Comparison of ENCODE assay signal across 8 cellular contexts in genomic region chr1:153749408-153750005, GRCh38. TPM values are rescaled to one million over a fixed set of nuclear protein-coding genes. Genes with fewer than 3 reads are reported as not detected.
DNase-seq lines count a peak whose midpoint lies in the region; ATAC-seq and TF ChIP-seq lines count a peak whose summit lies in the region.

No MANE protein-coding gene starts in this region.

- H2AFZ ChIP-seq in PC-3 (ENCODE audit: low read length), result no peak overlapping the region
- no peak overlapping the region for H2AFZ ChIP-seq in neural cell (ENCODE audit: low read depth, low read length)

- no peaks in the 10 kb centered on the region for H4K20me1 ChIP-seq in PC-3 (ENCODE audit: low read length)
- no peaks in the 10 kb centered on the region for H4K20me1 ChIP-seq in neural cell (ENCODE audit: insufficient read depth)

- TF ChIP-seq RAD21 in neural cell (conservative IDR thresholded peaks at IDR 0.05), result peak; percentile 85

- CTCF ChIA-PET in CD8-positive, alpha-beta T cell (lab: Charles Lee), result interaction anchor here (0.7 to 4.2 kb wide), 10 partner anchors 23 to 240 kb away, joined by 3 to 19 read pairs (median 4); partner anchors contain the start of gene NPR1
- CTCF ChIA-PET in PC-3 (lab: Charles Lee), result no interaction called here

- no peak overlapping the region for H3K27ac Mint-ChIP-seq in CD8-positive, alpha-beta T cell

- no peaks in the 10 kb centered on the region for H3F3A ChIP-seq in PC-3 (ENCODE audit: low read length, unreplicated experiment)
- H3F3A ChIP-seq in neural cell (ENCODE audit: insufficient read depth, low read length, poor library complexity, severe bottlenecking), result no peaks in the 10 kb centered on the region

- H3K27me3 ChIP-seq in CD8-positive, alpha-beta T cell (ENCODE audit: insufficient read depth, low read length), result no peaks in the 10 kb centered on the region
- H3K27me3 ChIP-seq in PC-3 (ENCODE audit: low read length), result no peaks in the 10 kb centered on the region
- H3K27me3 ChIP-seq in neural cell (ENCODE audit: insufficient read depth, low read depth, low read length), result no peaks in the 10 kb centered on the region

- intact Hi-C loops in CD8-positive, alpha-beta T cell (cut with DNase I, micrococcal nuclease), result loop anchor here (1.0 to 5.0 kb wide), 5 partner anchors 72 to 397 kb away; no protein-coding TSS in a partner anchor
- intact Hi-C loops in PC-3 (cut with micrococcal nuclease), result loop anchor here (1.0 to 10.0 kb wide), 4 partner anchors 72 to 395 kb away; partner anchors contain the start of gene S100A9

- no peaks in the 10 kb centered on the region for H3K9me3 ChIP-seq in CD8-positive, alpha-beta T cell (ENCODE audit: low read length)
- H3K9me3 ChIP-seq in PC-3 (ENCODE audit: low read length) (no peaks in the 10 kb centered on the region), neural cell (ENCODE audit: low read length) (no peaks in the 10 kb centered on the region)

- BruUV-seq in PC-3 (replicated peaks; lab: Mats Ljungman, UMichigan), result no TSS peak

- peaks cover 88% of the 10 kb centered on the region for H3K36me3 Mint-ChIP-seq in CD8-positive, alpha-beta T cell

- TF ChIP-seq EP300 in neural cell (conservative IDR thresholded peaks at IDR 0.05; ENCODE audit: poor library complexity, severe bottlenecking), result no peak

- H3K9me2 ChIP-seq in PC-3 (replicated peaks; ENCODE audit: low read length) (no peaks in the 10 kb centered on the region), neural cell (ENCODE audit: insufficient read depth, low read length) (no peaks in the 10 kb centered on the region)

- H3K4me1 ChIP-seq in CD8-positive, alpha-beta T cell (ENCODE audit: insufficient read depth, low read length), result no peaks in the 10 kb centered on the region
- no peaks in the 10 kb centered on the region for H3K4me1 ChIP-seq in PC-3 (ENCODE audit: insufficient read depth, low read length)

- peak; percentile 100 for ATAC-seq in CD8-positive, alpha-beta T cell
- ATAC-seq in GM21423 (IDR thresholded peaks at IDR 0.05; ENCODE audit: unreplicated experiment) (peak; percentile 69), PC-3 (peak; percentile 100)

- H3K4me3 Mint-ChIP-seq in CD8-positive, alpha-beta T cell, result no peak overlapping the region

- H3K9me3 Mint-ChIP-seq in CD8-positive, alpha-beta T cell, result no peaks in the 10 kb centered on the region

- H3K27me3 Mint-ChIP-seq in CD8-positive, alpha-beta T cell (ENCODE audit: low read depth), result no peaks in the 10 kb centered on the region

- H3K4me2 ChIP-seq in PC-3 (ENCODE audit: low read length) (no peak overlapping the region), neural cell (ENCODE audit: low read length) (no peak overlapping the region)

- TF ChIP-seq CTCF in CD8-positive, alpha-beta T cell (IDR thresholded peaks at IDR 0.05), result peak; percentile 97
- TF ChIP-seq CTCF in PC-3 (conservative IDR thresholded peaks at IDR 0.05; ENCODE audit: low read depth, low read length) (peak; percentile 99), neural cell (IDR thresholded peaks at IDR 0.05; ENCODE audit: poor library complexity, severe bottlenecking) (peak; percentile 93)

- peak; percentile 66 to 85 (median 76) for DNase-seq in CD8-positive, alpha-beta T cell
- DNase-seq in KG1 (lab: John Stamatoyannopoulos, UW), result peak; percentile 72
- DNase-seq in PC-3, result peak; percentile 92
- peak; percentile 70 for DNase-seq in activated T-cell treated with anti-CD3 and anti-CD28 coated beads for 48 hours (ENCODE audit: low read depth)
- DNase-seq in fibroblast of gingiva (ENCODE audit: low read depth), result peak; percentile 79
- DNase-seq in stimulated activated naive CD4-positive, alpha-beta T cell treated with Interleukin-2 at 50 U/mL for 16 hours (lab: John Stamatoyannopoulos, UW), result peak; percentile 69

- H3K9ac ChIP-seq in PC-3 (ENCODE audit: low read length) (no peak overlapping the region), neural cell (ENCODE audit: low read length) (no peak overlapping the region)

- H3K27ac ChIP-seq in CD8-positive, alpha-beta T cell (ENCODE audit: low read depth, low read length), result no peak overlapping the region
- no peak overlapping the region for H3K27ac ChIP-seq in PC-3 (ENCODE audit: low read length)
- H3K27ac ChIP-seq in neural cell (ENCODE audit: low read length), result no peak overlapping the region

- peaks cover 62% of the 10 kb centered on the region for H3K36me3 ChIP-seq in CD8-positive, alpha-beta T cell (ENCODE audit: insufficient read depth, low read length)
- H3K36me3 ChIP-seq in PC-3 (ENCODE audit: low read depth, low read length), result peaks cover 60% of the 10 kb centered on the region
- peaks cover 7% of the 10 kb centered on the region for H3K36me3 ChIP-seq in neural cell (ENCODE audit: insufficient read depth, low read length)

- no peak overlapping the region for H3K4me3 ChIP-seq in CD8-positive, alpha-beta T cell (ENCODE audit: low read depth, low read length)
- no peak overlapping the region for H3K4me3 ChIP-seq in PC-3 (ENCODE audit: low read length)
- no peak overlapping the region for H3K4me3 ChIP-seq in neural cell (ENCODE audit: low read length)

- peaks cover 4% of the 10 kb centered on the region for H3K4me1 Mint-ChIP-seq in CD8-positive, alpha-beta T cell (ENCODE audit: low read depth)

- H3K79me2 ChIP-seq in PC-3 (ENCODE audit: low read length) (no peaks in the 10 kb centered on the region), neural cell (replicated peaks; ENCODE audit: insufficient read depth, low read length) (no peaks in the 10 kb centered on the region)

- POLR2A ChIA-PET in CD8-positive, alpha-beta T cell (lab: Charles Lee), result interaction anchor here (0.6 kb wide), 1 partner anchor 60 kb away, joined by 4 read pairs; no protein-coding TSS in a partner anchor
- POLR2A ChIA-PET in PC-3 (lab: Charles Lee; ENCODE audit: unreplicated experiment), result no interaction called here

TF ChIP-seq in neural cell, 6 proteins besides CTCF, POLR2A, EP300 and RAD21:
- no peak for TF ChIP-seq POLR2AphosphoS5 (IDR thresholded peaks at IDR 0.05)
- TF ChIP-seq EZH2 (IDR thresholded peaks at IDR 0.05; ENCODE audit: borderline replicate concordance, insufficient read depth, low read length, poor library complexity, severe bottlenecking), result no peak
- TF ChIP-seq SMC3 (conservative IDR thresholded peaks at IDR 0.05; ENCODE audit: poor library complexity), result peak; percentile 96
- TF ChIP-seq TAF1 (IDR thresholded peaks at IDR 0.05; ENCODE audit: low read depth), result no peak

RNA-seq across cellular contexts. Expression of gene INTS3, which starts 21.7 kb away (rescaled TPM):
- total RNA-seq in CD8-positive, alpha-beta T cell, result 10 to 100 TPM; 21.6 to 23.5 TPM
- 46.5 and 57.4 TPM in 2 replicates for total RNA-seq in PC-3 (2014; rRNA removed)
- polyA plus RNA-seq in neural cell, result 29.9 and 31.0 TPM in 2 replicates
- polyA minus RNA-seq in neural cell, result 42.9 and 43.3 TPM in 2 replicates

RNA-seq across cellular contexts. Expression of gene SLC27A3, which starts 25.7 kb away (rescaled TPM):
- total RNA-seq in CD8-positive, alpha-beta T cell, result 1 to 10 TPM; 6.5 to 6.6 TPM
- total RNA-seq in PC-3 (2014; rRNA removed), result 6.3 and 9.2 TPM in 2 replicates
- 30.6 and 38.2 TPM in 2 replicates for polyA plus RNA-seq in neural cell
- polyA minus RNA-seq in neural cell, result 9.1 and 11.2 TPM in 2 replicates
